ENCODE assay signal across 19 cellular contexts in genomic region chr18:23824704-23825103, GRCh38.
DNase-seq lines count a peak whose midpoint lies in the region; ATAC-seq, FAIRE-seq and TF ChIP-seq lines count a peak whose summit lies in the region.
"Had no signal": no experiment of that assay in that cellular context is flagged by ENCODE, and none has a peak within 500 bp of the region (broad histone marks: within the 10 kb centered on the region; RNA-seq: fewer than 3 reads in every experiment).

No MANE protein-coding gene starts in this region.

- intact Hi-C loops in mucosa of descending colon (cut with DNase I, micrococcal nuclease): no loop called here

- peak overlapping the region; percentile 11 for H3K27ac Mint-ChIP-seq in T-helper 17 cell
- H3K27ac Mint-ChIP-seq in natural killer cell treated with Interleukin-12 subunit alpha and Interleukin-12 subunit beta and Interleukin-15 and Interleukin-18, amount 100 ng/mL, for 72 hours: no peak overlapping the region
- H3K27ac Mint-ChIP-seq: activated naive CD8-positive, alpha-beta T cell treated with anti-CD3 and anti-CD28 coated beads for 36 hours; GM23338; IgD-negative memory B cell; naive thymus-derived CD4-positive, alpha-beta T cell had no signal

- in situ Hi-C loops in KBM-7 (cut with MboI; ENCODE audit: low pct_unique_long_range_greater_than_20kb, low sequenced_read_pairs): no loop called here

- no peak overlapping the region for H3K4me3 Mint-ChIP-seq in T-helper 17 cell
- no peak overlapping the region for H3K4me3 Mint-ChIP-seq in natural killer cell treated with Interleukin-12 subunit alpha and Interleukin-12 subunit beta and Interleukin-15 and Interleukin-18, amount 100 ng/mL, for 72 hours
- H3K4me3 Mint-ChIP-seq: activated naive CD8-positive, alpha-beta T cell treated with anti-CD3 and anti-CD28 coated beads for 36 hours; GM23338; IgD-negative memory B cell; naive thymus-derived CD4-positive, alpha-beta T cell had no signal

- peaks cover 18% of the 10 kb centered on the region for H3K4me1 Mint-ChIP-seq in T-helper 17 cell
- H3K4me1 Mint-ChIP-seq in natural killer cell treated with Interleukin-12 subunit alpha and Interleukin-12 subunit beta and Interleukin-15 and Interleukin-18, amount 100 ng/mL, for 72 hours (ENCODE audit: low read depth in 2 of 2): peaks cover 6 to 10% of the 10 kb centered on the region in 2 donors

- no peaks in the 10 kb centered on the region for H3K4me1 ChIP-seq in mucosa of descending colon (ENCODE audit: low read depth)

- peaks cover 23% of the 10 kb centered on the region for H3K27me3 Mint-ChIP-seq in T-helper 17 cell
- peaks cover 5 to 8% of the 10 kb centered on the region in 2 donors for H3K27me3 Mint-ChIP-seq in natural killer cell treated with Interleukin-12 subunit alpha and Interleukin-12 subunit beta and Interleukin-15 and Interleukin-18, amount 100 ng/mL, for 72 hours
- H3K27me3 Mint-ChIP-seq: activated naive CD8-positive, alpha-beta T cell treated with anti-CD3 and anti-CD28 coated beads for 36 hours had no signal

- H3K9me3 ChIP-seq in T-helper 17 cell (ENCODE audit: control insufficient read depth, low read length, poor library complexity, severe bottlenecking): no peaks in the 10 kb centered on the region
- H3K9me3 ChIP-seq in mucosa of descending colon: no peaks in the 10 kb centered on the region

- H3K36me3 ChIP-seq in mucosa of descending colon (ENCODE audit: low read depth): no peaks in the 10 kb centered on the region

- no peak for FAIRE-seq in GM12892 (lab: Jason Lieb, UNC)
- FAIRE-seq: endothelial cell of umbilical vein, GM18507 had no signal

- TF ChIP-seq CTCF in epithelial cell of proximal tubule (conservative IDR thresholded peaks at IDR 0.05; ENCODE audit: low read depth, low read length) (no peak), mucosa of descending colon (IDR thresholded peaks at IDR 0.05) (no peak)

- H3K4me3 ChIP-seq in epithelial cell of proximal tubule (ENCODE audit: low read depth, low read length) (no peak overlapping the region), mucosa of descending colon (no peak overlapping the region)
- H3K4me3 ChIP-seq: GM23338 had no signal

- H3K36me3 Mint-ChIP-seq in T-helper 17 cell (ENCODE audit: low read depth): no peaks in the 10 kb centered on the region
- H3K36me3 Mint-ChIP-seq in natural killer cell treated with Interleukin-12 subunit alpha and Interleukin-12 subunit beta and Interleukin-15 and Interleukin-18, amount 100 ng/mL, for 72 hours: no peaks in the 10 kb centered on the region
- H3K36me3 Mint-ChIP-seq: activated naive CD8-positive, alpha-beta T cell treated with anti-CD3 and anti-CD28 coated beads for 36 hours; IgD-negative memory B cell had no signal

- no peaks in the 10 kb centered on the region for H3K9me3 Mint-ChIP-seq in natural killer cell treated with Interleukin-12 subunit alpha and Interleukin-12 subunit beta and Interleukin-15 and Interleukin-18, amount 100 ng/mL, for 72 hours
- H3K9me3 Mint-ChIP-seq: activated naive CD8-positive, alpha-beta T cell treated with anti-CD3 and anti-CD28 coated beads for 36 hours; GM23338; IgD-negative memory B cell; naive thymus-derived CD4-positive, alpha-beta T cell had no signal

- DNase-seq in EH (ENCODE audit: low read depth) (peak; percentile 62), T-helper 17 cell (no peak), epithelial cell of proximal tubule (ENCODE audit: low read depth) (peak; percentile 85), mucosa of descending colon (no peak), GM12892 (ENCODE audit: insufficient read length) (no peak), KBM-7 (no peak)
- DNase-seq in natural killer cell treated with Interleukin-12 subunit alpha and Interleukin-12 subunit beta and Interleukin-15 and Interleukin-18, amount 100 ng/mL, for 72 hours (ENCODE audit: low spot score): no peak
- no peak for DNase-seq in activated naive CD4-positive, alpha-beta T cell (lab: John Stamatoyannopoulos, UW)
- DNase-seq: activated CD4-positive, alpha-beta T cell treated with anti-CD3 and anti-CD28 coated beads for 4 hours; activated naive CD8-positive, alpha-beta T cell treated with anti-CD3 and anti-CD28 coated beads for 36 hours; cerebellar nuclear complex; NK-92 treated with Interleukin-12 subunit alpha and Interleukin-12 subunit beta, amount 100 ng/mL, for 24 hours; SIG-M5; T-helper 9 cell had no signal

- TF ChIP-seq POLR2A in GM12892 (IDR thresholded peaks at IDR 0.05; ENCODE audit: low read depth, low read length): no peak

- ATAC-seq in T-helper 17 cell (no peak), mucosa of descending colon (peak; percentile 42)
- no peak for ATAC-seq in natural killer cell treated with Interleukin-12 subunit alpha and Interleukin-12 subunit beta and Interleukin-15 and Interleukin-18, amount 100 ng/mL, for 72 hours
- ATAC-seq: GM23338; naive thymus-derived CD4-positive, alpha-beta T cell had no signal

Comparison
In these comparisons a context has a peak if more than half of its experiments do, and no peak if none do; other contexts are left out.
1. DNase-seq: peak in EH (single experiment) and epithelial cell of proximal tubule (single experiment); none in T-helper 17 cell (0 of 3), mucosa of descending colon (0 of 3), natural killer cell treated with Interleukin-12 subunit alpha and Interleukin-12 subunit beta and Interleukin-15 and Interleukin-18, amount 100 ng/mL, for 72 hours (single experiment), activated naive CD4-positive, alpha-beta T cell (0 of 4), GM12892 (single experiment) and KBM-7 (single experiment).